In the genomic region with DNA sequence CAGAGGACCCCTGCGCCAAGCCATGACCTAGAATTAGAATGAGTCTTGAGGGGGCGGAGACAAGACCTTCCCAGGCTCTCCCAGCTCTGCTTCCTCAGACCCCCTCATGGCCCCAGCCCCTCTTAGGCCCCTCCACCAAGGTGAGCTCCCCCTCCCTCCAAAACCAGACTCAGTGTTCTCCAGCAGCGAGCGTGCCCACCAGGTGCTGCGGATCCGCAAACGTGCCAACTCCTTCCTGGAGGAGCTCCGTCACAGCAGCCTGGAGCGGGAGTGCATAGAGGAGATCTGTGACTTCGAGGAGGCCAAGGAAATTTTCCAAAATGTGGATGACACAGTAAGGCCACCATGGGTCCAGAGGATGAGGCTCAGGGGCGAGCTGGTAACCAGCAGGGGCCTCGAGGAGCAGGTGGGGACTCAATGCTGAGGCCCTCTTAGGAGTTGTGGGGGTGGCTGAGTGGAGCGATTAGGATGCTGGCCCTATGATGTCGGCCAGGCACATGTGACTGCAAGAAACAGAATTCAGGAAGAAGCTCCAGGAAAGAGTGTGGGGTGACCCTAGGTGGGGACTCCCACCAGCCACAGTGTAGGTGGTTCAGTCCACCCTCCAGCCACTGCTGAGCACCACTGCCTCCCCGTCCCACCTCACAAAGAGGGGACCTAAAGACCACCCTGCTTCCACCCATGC, we compare ENCODE assay signal across 1 cellular context.
TF ChIP-seq lines count a peak whose summit lies in the region.

No MANE protein-coding gene starts in this region.

TF ChIP-seq in SK-N-SH treated with all-trans-retinoic acid at 6 μM for 48 hours, 23 proteins besides CTCF, POLR2A, EP300 and RAD21 (continued from another document):
- TF ChIP-seq, protein P1, sequence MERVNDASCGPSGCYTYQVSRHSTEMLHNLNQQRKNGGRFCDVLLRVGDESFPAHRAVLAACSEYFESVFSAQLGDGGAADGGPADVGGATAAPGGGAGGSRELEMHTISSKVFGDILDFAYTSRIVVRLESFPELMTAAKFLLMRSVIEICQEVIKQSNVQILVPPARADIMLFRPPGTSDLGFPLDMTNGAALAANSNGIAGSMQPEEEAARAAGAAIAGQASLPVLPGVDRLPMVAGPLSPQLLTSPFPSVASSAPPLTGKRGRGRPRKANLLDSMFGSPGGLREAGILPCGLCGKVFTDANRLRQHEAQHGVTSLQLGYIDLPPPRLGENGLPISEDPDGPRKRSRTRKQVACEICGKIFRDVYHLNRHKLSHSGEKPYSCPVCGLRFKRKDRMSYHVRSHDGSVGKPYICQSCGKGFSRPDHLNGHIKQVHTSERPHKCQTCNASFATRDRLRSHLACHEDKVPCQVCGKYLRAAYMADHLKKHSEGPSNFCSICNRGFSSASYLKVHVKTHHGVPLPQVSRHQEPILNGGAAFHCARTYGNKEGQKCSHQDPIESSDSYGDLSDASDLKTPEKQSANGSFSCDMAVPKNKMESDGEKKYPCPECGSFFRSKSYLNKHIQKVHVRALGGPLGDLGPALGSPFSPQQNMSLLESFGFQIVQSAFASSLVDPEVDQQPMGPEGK (CRISPR knock-in tag; IDR thresholded peaks at IDR 0.05; ENCODE audit: borderline replicate concordance) = no peak
- no peak for TF ChIP-seq ZNF70 (CRISPR knock-in tag; IDR thresholded peaks at IDR 0.05)
